15 cellular contexts compared by ENCODE assay signal in genomic region chr15:41151451-41152005, GRCh38. TPM values are rescaled to one million over a fixed set of nuclear protein-coding genes. Genes with fewer than 3 reads are reported as not detected.
A peak's percentile ranks its signal among the peaks of the same experiment; 100 is the strongest.
DNase-seq lines count a peak whose midpoint lies in the region; ATAC-seq and TF ChIP-seq lines count a peak whose summit lies in the region.
"Had no signal": no experiment of that assay in that cellular context is flagged by ENCODE, and none has a peak within 500 bp of the region (broad histone marks: within the 10 kb centered on the region; RNA-seq: fewer than 3 reads in every experiment).

No MANE protein-coding gene starts in this region.

- intact Hi-C loops in activated CD8-positive, alpha-beta T cell treated with anti-CD3 and anti-CD28 coated beads for 36 hours (cut with micrococcal nuclease) = no loop called here
- intact Hi-C loops in activated naive CD4-positive, alpha-beta T cell treated with anti-CD3 and anti-CD28 coated beads for 36 hours (cut with micrococcal nuclease) = no loop called here
- intact Hi-C loops in testis (cut with DNase I; ENCODE audit: low total_unique reads) = no loop called here

- 64 to 66% methylated on average over 26 to 34 of the region's 37 CpGs for WGBS in testis, 2 donors

- CTCF ChIA-PET in activated CD8-positive, alpha-beta T cell treated with anti-CD3 and anti-CD28 coated beads, Interleukin-2, amount 10 ng/mL, durations not matched to agents 7 days and 5 days (lab: Charles Lee) = interaction anchor here (1.5 kb wide), 1 partner anchor 80 kb away, joined by 5 read pairs; the partner anchor contains the start of gene CHP1
- CTCF ChIA-PET in activated CD8-positive, alpha-beta T cell treated with anti-CD3 and anti-CD28 coated beads for 36 hours (lab: Charles Lee) = no interaction called here
- CTCF ChIA-PET in activated naive CD4-positive, alpha-beta T cell treated with anti-CD3 and anti-CD28 coated beads, Interleukin-2, amount 10 ng/mL, durations not matched to agents 7 days and 5 days (lab: Charles Lee) = interaction anchor here (1.2 kb wide), 1 partner anchor 117 kb away, joined by 3 read pairs; no protein-coding TSS in a partner anchor
- CTCF ChIA-PET in activated naive CD4-positive, alpha-beta T cell treated with anti-CD3 and anti-CD28 coated beads for 36 hours (lab: Charles Lee) = no interaction called here

- peak overlapping the region; percentile 48 for H3K27ac Mint-ChIP-seq in activated CD8-positive, alpha-beta T cell treated with anti-CD3 and anti-CD28 coated beads, Interleukin-2, amount 10 ng/mL, durations not matched to agents 7 days and 5 days
- H3K27ac Mint-ChIP-seq in activated CD8-positive, alpha-beta T cell treated with anti-CD3 and anti-CD28 coated beads for 36 hours = no peak overlapping the region
- H3K27ac Mint-ChIP-seq in activated naive CD4-positive, alpha-beta T cell treated with anti-CD3 and anti-CD28 coated beads, Interleukin-2, amount 10 ng/mL, durations not matched to agents 7 days and 5 days = peak overlapping the region; percentile 85
- H3K27ac Mint-ChIP-seq in activated naive CD4-positive, alpha-beta T cell treated with anti-CD3 and anti-CD28 coated beads for 36 hours = no peak overlapping the region
- H3K27ac Mint-ChIP-seq in activated T-helper 17 cell treated with anti-CD3 and anti-CD28 coated beads, Interleukin-2, amount 50 U/mL, for 72 hours = no peak overlapping the region

- POLR2A ChIA-PET in activated CD8-positive, alpha-beta T cell treated with anti-CD3 and anti-CD28 coated beads, Interleukin-2, amount 10 ng/mL, durations not matched to agents 7 days and 5 days (lab: Charles Lee) = no interaction called here
- POLR2A ChIA-PET in activated CD8-positive, alpha-beta T cell treated with anti-CD3 and anti-CD28 coated beads for 36 hours (lab: Charles Lee) = interaction anchor here (0.9 to 1.0 kb wide), 2 partner anchors 35 to 37 kb away, joined by 3 read pairs; partner anchors contain the start of gene INO80

- peak overlapping the region; percentile 39 to 46 for H3K4me3 ChIP-seq in testis
- H3K4me3 ChIP-seq: A549, HAP-1 had no signal

- no peaks in the 10 kb centered on the region for H3K27me3 Mint-ChIP-seq in activated CD8-positive, alpha-beta T cell treated with anti-CD3 and anti-CD28 coated beads, Interleukin-2, amount 10 ng/mL, durations not matched to agents 7 days and 5 days (ENCODE audit: low read depth)
- H3K27me3 Mint-ChIP-seq in activated CD8-positive, alpha-beta T cell treated with anti-CD3 and anti-CD28 coated beads for 36 hours = no peaks in the 10 kb centered on the region
- peaks cover 3% of the 10 kb centered on the region for H3K27me3 Mint-ChIP-seq in activated naive CD4-positive, alpha-beta T cell treated with anti-CD3 and anti-CD28 coated beads, Interleukin-2, amount 10 ng/mL, durations not matched to agents 7 days and 5 days
- no peaks in the 10 kb centered on the region for H3K27me3 Mint-ChIP-seq in activated naive CD4-positive, alpha-beta T cell treated with anti-CD3 and anti-CD28 coated beads for 36 hours (ENCODE audit: low read depth)
- no peaks in the 10 kb centered on the region for H3K27me3 Mint-ChIP-seq in activated T-helper 17 cell treated with anti-CD3 and anti-CD28 coated beads, Interleukin-2, amount 50 U/mL, for 72 hours
- H3K27me3 Mint-ChIP-seq: CD4-positive, alpha-beta memory T cell had no signal

- no peaks in the 10 kb centered on the region for H3K9me3 Mint-ChIP-seq in activated CD8-positive, alpha-beta T cell treated with anti-CD3 and anti-CD28 coated beads, Interleukin-2, amount 10 ng/mL, durations not matched to agents 7 days and 5 days (ENCODE audit: insufficient read depth)
- H3K9me3 Mint-ChIP-seq in activated CD8-positive, alpha-beta T cell treated with anti-CD3 and anti-CD28 coated beads for 36 hours = no peaks in the 10 kb centered on the region
- peaks cover 2% of the 10 kb centered on the region for H3K9me3 Mint-ChIP-seq in activated naive CD4-positive, alpha-beta T cell treated with anti-CD3 and anti-CD28 coated beads, Interleukin-2, amount 10 ng/mL, durations not matched to agents 7 days and 5 days
- no peaks in the 10 kb centered on the region for H3K9me3 Mint-ChIP-seq in activated naive CD4-positive, alpha-beta T cell treated with anti-CD3 and anti-CD28 coated beads for 36 hours
- H3K9me3 Mint-ChIP-seq in activated T-helper 17 cell treated with anti-CD3 and anti-CD28 coated beads, Interleukin-2, amount 50 U/mL, for 72 hours = no peaks in the 10 kb centered on the region
- H3K9me3 Mint-ChIP-seq: CD4-positive, alpha-beta memory T cell had no signal

- H3K27ac ChIP-seq in testis = no peak overlapping the region
- H3K27ac ChIP-seq: A549, C4-2B had no signal

- H3K9me3 ChIP-seq in testis = no peaks in the 10 kb centered on the region
- H3K9me3 ChIP-seq: A549, BE2C, HAP-1 had no signal

- TF ChIP-seq POLR2A in testis (IDR thresholded peaks at IDR 0.05) = no peak

- no peaks in the 10 kb centered on the region for H3K36me3 ChIP-seq in testis (ENCODE audit: low read depth, missing control alignments)
- H3K36me3 ChIP-seq: BE2C, HAP-1 had no signal

- H3K27me3 ChIP-seq in testis = no peaks in the 10 kb centered on the region
- H3K27me3 ChIP-seq: BE2C had no signal

- H3K4me1 ChIP-seq in testis = no peaks in the 10 kb centered on the region
- H3K4me1 ChIP-seq: BE2C, HAP-1 had no signal

- DNase-seq in activated CD8-positive, alpha-beta T cell treated with anti-CD3 and anti-CD28 coated beads, Interleukin-2, amount 10 ng/mL, durations not matched to agents 7 days and 5 days = no peak
- DNase-seq in activated CD8-positive, alpha-beta T cell treated with anti-CD3 and anti-CD28 coated beads for 36 hours = no peak
- no peak for DNase-seq in activated naive CD4-positive, alpha-beta T cell treated with anti-CD3 and anti-CD28 coated beads, Interleukin-2, amount 10 ng/mL, durations not matched to agents 7 days and 5 days
- DNase-seq in activated naive CD4-positive, alpha-beta T cell treated with anti-CD3 and anti-CD28 coated beads for 36 hours = no peak
- DNase-seq in testis (no peak), NCI-H345 treated with DMSO at 0.1 percent for 48 hours (lab: John Stamatoyannopoulos, UW; ENCODE audit: unreplicated experiment) (no peak)
- DNase-seq: BE2C, DMS79, GOT3 had no signal

- peaks cover 19% of the 10 kb centered on the region for H3K4me1 Mint-ChIP-seq in activated CD8-positive, alpha-beta T cell treated with anti-CD3 and anti-CD28 coated beads, Interleukin-2, amount 10 ng/mL, durations not matched to agents 7 days and 5 days (ENCODE audit: low read depth)
- H3K4me1 Mint-ChIP-seq in activated CD8-positive, alpha-beta T cell treated with anti-CD3 and anti-CD28 coated beads for 36 hours (ENCODE audit: low read depth) = peaks cover 7% of the 10 kb centered on the region
- peaks cover 28% of the 10 kb centered on the region for H3K4me1 Mint-ChIP-seq in activated naive CD4-positive, alpha-beta T cell treated with anti-CD3 and anti-CD28 coated beads, Interleukin-2, amount 10 ng/mL, durations not matched to agents 7 days and 5 days
- peaks cover 3% of the 10 kb centered on the region for H3K4me1 Mint-ChIP-seq in activated naive CD4-positive, alpha-beta T cell treated with anti-CD3 and anti-CD28 coated beads for 36 hours (ENCODE audit: low read depth)
- no peaks in the 10 kb centered on the region for H3K4me1 Mint-ChIP-seq in activated T-helper 17 cell treated with anti-CD3 and anti-CD28 coated beads, Interleukin-2, amount 50 U/mL, for 72 hours

- no peaks in the 10 kb centered on the region for H3K36me3 Mint-ChIP-seq in activated CD8-positive, alpha-beta T cell treated with anti-CD3 and anti-CD28 coated beads, Interleukin-2, amount 10 ng/mL, durations not matched to agents 7 days and 5 days (ENCODE audit: low read depth)
- no peaks in the 10 kb centered on the region for H3K36me3 Mint-ChIP-seq in activated CD8-positive, alpha-beta T cell treated with anti-CD3 and anti-CD28 coated beads for 36 hours (ENCODE audit: low read depth)
- H3K36me3 Mint-ChIP-seq in activated naive CD4-positive, alpha-beta T cell treated with anti-CD3 and anti-CD28 coated beads, Interleukin-2, amount 10 ng/mL, durations not matched to agents 7 days and 5 days = no peaks in the 10 kb centered on the region
- H3K36me3 Mint-ChIP-seq in activated naive CD4-positive, alpha-beta T cell treated with anti-CD3 and anti-CD28 coated beads for 36 hours (ENCODE audit: low read depth) = no peaks in the 10 kb centered on the region
- H3K36me3 Mint-ChIP-seq in activated T-helper 17 cell treated with anti-CD3 and anti-CD28 coated beads, Interleukin-2, amount 50 U/mL, for 72 hours (ENCODE audit: low read depth) = no peaks in the 10 kb centered on the region
- H3K36me3 Mint-ChIP-seq: CD4-positive, alpha-beta memory T cell had no signal

- no peak for ATAC-seq in activated CD8-positive, alpha-beta T cell treated with anti-CD3 and anti-CD28 coated beads, Interleukin-2, amount 10 ng/mL, durations not matched to agents 7 days and 5 days
- ATAC-seq in activated CD8-positive, alpha-beta T cell treated with anti-CD3 and anti-CD28 coated beads for 36 hours = no peak
- no peak for ATAC-seq in activated T-helper 17 cell treated with anti-CD3 and anti-CD28 coated beads, Interleukin-2, amount 50 U/mL, for 72 hours (replicated peaks)
- no peak for ATAC-seq in HG03442 (IDR thresholded peaks at IDR 0.05; ENCODE audit: unreplicated experiment)

- H3K4me3 Mint-ChIP-seq in activated CD8-positive, alpha-beta T cell treated with anti-CD3 and anti-CD28 coated beads, Interleukin-2, amount 10 ng/mL, durations not matched to agents 7 days and 5 days = no peak overlapping the region
- no peak overlapping the region for H3K4me3 Mint-ChIP-seq in activated CD8-positive, alpha-beta T cell treated with anti-CD3 and anti-CD28 coated beads for 36 hours
- H3K4me3 Mint-ChIP-seq in activated naive CD4-positive, alpha-beta T cell treated with anti-CD3 and anti-CD28 coated beads, Interleukin-2, amount 10 ng/mL, durations not matched to agents 7 days and 5 days = no peak overlapping the region
- no peak overlapping the region for H3K4me3 Mint-ChIP-seq in activated naive CD4-positive, alpha-beta T cell treated with anti-CD3 and anti-CD28 coated beads for 36 hours
- peak overlapping the region; percentile 44 for H3K4me3 Mint-ChIP-seq in activated T-helper 17 cell treated with anti-CD3 and anti-CD28 coated beads, Interleukin-2, amount 50 U/mL, for 72 hours

- TF ChIP-seq CTCF in activated CD8-positive, alpha-beta T cell treated with anti-CD3 and anti-CD28 coated beads for 36 hours (IDR thresholded peaks at IDR 0.05) = no peak
- TF ChIP-seq CTCF in testis (IDR thresholded peaks at IDR 0.05) = no peak

RNA-seq across cellular contexts. Expression of gene INO80, which starts 35.4 kb away (rescaled TPM):
- 10 to 100 TPM; 23.8 to 28.1 TPM for total RNA-seq in activated CD8-positive, alpha-beta T cell treated with anti-CD3 and anti-CD28 coated beads, Interleukin-2, amount 10 ng/mL, durations not matched to agents 7 days and 5 days
- 10 to 100 TPM; 19.1 to 20.2 TPM for total RNA-seq in activated CD8-positive, alpha-beta T cell treated with anti-CD3 and anti-CD28 coated beads for 36 hours
- total RNA-seq in activated naive CD4-positive, alpha-beta T cell treated with anti-CD3 and anti-CD28 coated beads for 36 hours = 10 to 100 TPM; 14.0 to 16.8 TPM
- 10 to 100 TPM; 22.8 to 25.9 TPM for total RNA-seq in activated T-helper 17 cell treated with anti-CD3 and anti-CD28 coated beads, Interleukin-2, amount 50 U/mL, for 72 hours
- total RNA-seq in testis = 10 to 100 TPM; 43.5 to 44.2 TPM
- polyA plus RNA-seq in testis (ENCODE audit: insufficient read depth, low read depth, low replicate concordance) = 21.2 TPM

Comparison
In these comparisons a context has a peak if more than half of its experiments do, and no peak if none do; other contexts are left out.
1. H3K27ac Mint-ChIP-seq: peak in activated CD8-positive, alpha-beta T cell treated with anti-CD3 and anti-CD28 coated beads, Interleukin-2, amount 10 ng/mL, durations not matched to agents 7 days and 5 days (single experiment) and activated naive CD4-positive, alpha-beta T cell treated with anti-CD3 and anti-CD28 coated beads, Interleukin-2, amount 10 ng/mL, durations not matched to agents 7 days and 5 days (single experiment); none in activated CD8-positive, alpha-beta T cell treated with anti-CD3 and anti-CD28 coated beads for 36 hours (single experiment), activated naive CD4-positive, alpha-beta T cell treated with anti-CD3 and anti-CD28 coated beads for 36 hours (single experiment) and activated T-helper 17 cell treated with anti-CD3 and anti-CD28 coated beads, Interleukin-2, amount 50 U/mL, for 72 hours (single experiment).
2. CTCF ChIA-PET loops: an anchor here in activated CD8-positive, alpha-beta T cell treated with anti-CD3 and anti-CD28 coated beads, Interleukin-2, amount 10 ng/mL, durations not matched to agents 7 days and 5 days (1.5 kb wide) and activated naive CD4-positive, alpha-beta T cell treated with anti-CD3 and anti-CD28 coated beads, Interleukin-2, amount 10 ng/mL, durations not matched to agents 7 days and 5 days (1.2 kb wide); none called in activated CD8-positive, alpha-beta T cell treated with anti-CD3 and anti-CD28 coated beads for 36 hours and activated naive CD4-positive, alpha-beta T cell treated with anti-CD3 and anti-CD28 coated beads for 36 hours.